11 cellular contexts compared by ENCODE assay signal in the genomic region with DNA sequence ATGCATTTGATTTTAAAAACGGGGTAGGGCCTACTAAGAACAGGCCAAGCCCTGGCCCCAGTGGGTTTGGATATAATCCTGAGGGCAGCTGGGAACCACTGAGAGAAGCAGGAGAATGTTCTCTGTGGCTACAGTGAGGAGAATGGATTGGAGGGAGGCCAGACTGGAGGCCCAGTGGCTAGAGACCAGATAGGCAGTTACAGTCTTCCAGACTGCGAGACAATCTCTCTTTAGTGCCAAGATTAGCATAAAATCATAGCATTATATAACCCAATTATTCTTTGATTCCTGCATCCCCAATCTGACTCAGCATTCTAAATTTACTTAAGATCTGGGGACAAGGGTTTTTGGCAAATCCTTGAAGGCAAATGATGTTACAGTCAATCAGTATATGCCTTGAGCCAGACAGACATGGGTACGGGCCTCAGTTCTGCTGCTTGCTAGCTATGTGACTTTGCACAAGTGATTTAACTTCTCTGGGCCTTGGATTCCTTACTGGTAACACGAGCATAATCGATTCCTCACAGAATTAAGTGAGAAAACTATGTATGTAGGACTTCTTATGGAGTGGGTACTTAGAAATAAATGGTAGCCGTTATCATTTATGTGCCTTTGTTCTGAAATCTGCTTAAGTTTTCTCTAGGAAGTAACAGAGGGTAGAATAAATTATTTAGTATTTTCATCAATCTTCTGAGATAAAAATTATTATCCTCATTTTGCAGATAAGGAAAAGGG. TPM values are rescaled to one million over a fixed set of nuclear protein-coding genes. Genes with fewer than 3 reads are reported as not detected.
DNase-seq lines count a peak whose midpoint lies in the region; ATAC-seq, FAIRE-seq and TF ChIP-seq lines count a peak whose summit lies in the region.
"Had no signal": no experiment of that assay in that cellular context is flagged by ENCODE, and none has a peak within 500 bp of the region (broad histone marks: within the 10 kb centered on the region; RNA-seq: fewer than 3 reads in every experiment).

No MANE protein-coding gene starts in this region.

- WGBS in K562 (ENCODE audit: insufficient coverage, low coverage, missing lambda C conversion rate), result 32% methylated on average over 6 of the region's 6 CpGs
- 69% methylated on average over 6 of the region's 6 CpGs for WGBS in HepG2 (ENCODE audit: low lambda C conversion rate)

- H3K4me1 ChIP-seq in K562 (replicated peaks in 1 of 2; ENCODE audit: control insufficient read depth in 2 of 2, insufficient read depth in 2 of 2, low read length in 2 of 2) (peaks cover 36 to 45% of the 10 kb centered on the region in 2 experiments), HepG2 (ENCODE audit: insufficient read depth, low read length) (peaks cover 59% of the 10 kb centered on the region)
- H3K4me1 ChIP-seq: SJCRH30 had no signal

- H3K9me3 ChIP-seq in K562 (replicated peaks; ENCODE audit: control insufficient read depth, insufficient read depth, low read depth, low read length), result no peaks in the 10 kb centered on the region
- H3K9me3 ChIP-seq in HepG2 (ENCODE audit: low read length), result no peaks in the 10 kb centered on the region
- H3K9me3 ChIP-seq: SJCRH30 had no signal

- H3K36me3 ChIP-seq in K562 (ENCODE audit: control insufficient read depth, insufficient read depth, low read length), result no peaks in the 10 kb centered on the region; the same call in 2 of the 3 replicates
- no peaks in the 10 kb centered on the region for H3K36me3 ChIP-seq in HepG2 (replicated peaks in 1 of 2; ENCODE audit: control insufficient read depth in 1 of 2, insufficient read depth in 2 of 2, low read length in 2 of 2)
- H3K36me3 ChIP-seq: SJCRH30 had no signal

- H2AFZ ChIP-seq in K562 (ENCODE audit: low read depth, low read length) (peak overlapping the region; percentile 88), HepG2 (ENCODE audit: low read length) (no peak overlapping the region)

- FAIRE-seq in K562 (lab: Jason Lieb, UNC), result peak; percentile 56
- FAIRE-seq in HepG2 (lab: Jason Lieb, UNC), result no peak

- H3K79me2 ChIP-seq in K562 (ENCODE audit: control insufficient read depth, insufficient read depth, low read length), result peaks cover 16% of the 10 kb centered on the region
- H3K79me2 ChIP-seq in HepG2 (ENCODE audit: insufficient read depth, low read length), result no peaks in the 10 kb centered on the region

- DNase-seq in HL-60 (ENCODE audit: low read depth in 1 of 2, low spot score in 1 of 2) (no peak), K562 (ENCODE audit: extremely low read depth in 1 of 4, low spot score in 3 of 4) (peak in 1 of 4 experiments; percentile 8), HepG2 (ENCODE audit: low spot score) (no peak), stromal cell of bone marrow (ENCODE audit: low read depth) (peak; percentile 63), epidermal melanocyte (ENCODE audit: insufficient read length, low spot score) (no peak), mucosa of gallbladder (ENCODE audit: low spot score) (no peak)
- DNase-seq: activated CD8-positive, alpha-beta memory T cell treated with anti-CD3 and anti-CD28 coated beads, Interleukin-2, amount 50 U/mL, for 48 hours; NCI-H146 had no signal

- H3K9me1 ChIP-seq in K562 (ENCODE audit: control insufficient read depth, insufficient read depth, low read length), result no peaks in the 10 kb centered on the region

- H3K27me3 ChIP-seq in HL-60 (ENCODE audit: insufficient read depth, poor library complexity, severe bottlenecking), result no peaks in the 10 kb centered on the region
- H3K27me3 ChIP-seq in K562 (ENCODE audit: control insufficient read depth in 2 of 2, insufficient read depth in 2 of 2, low read length in 2 of 2), result no peaks in the 10 kb centered on the region
- no peaks in the 10 kb centered on the region for H3K27me3 ChIP-seq in HepG2 (ENCODE audit: control insufficient read depth in 1 of 2, insufficient read depth in 2 of 2, low read length in 2 of 2)
- H3K27me3 ChIP-seq: SJCRH30 had no signal

- BruUV-seq in K562 (replicated peaks; lab: Mats Ljungman, UMichigan) (no TSS peak), HepG2 (replicated peaks; lab: Mats Ljungman, UMichigan) (no TSS peak)

- TF ChIP-seq CTCF in HL-60 (IDR thresholded peaks at IDR 0.05; ENCODE audit: insufficient read depth, low read length) (no peak), K562 (IDR thresholded peaks at IDR 0.05 in 2 of 3, conservative IDR thresholded peaks at IDR 0.05 in 1 of 3; ENCODE audit: insufficient read depth in 2 of 3, low read depth in 1 of 3, low read length in 3 of 3) (no peak), HepG2 (CRISPR knock-in tag; IDR thresholded peaks at IDR 0.05) (no peak)

- TF ChIP-seq EP300 in K562 (IDR thresholded peaks at IDR 0.05; ENCODE audit: low read length), result no peak
- no peak for TF ChIP-seq EP300 in HepG2 (IDR thresholded peaks at IDR 0.05; ENCODE audit: low read depth in 2 of 2, low read length in 2 of 2)
- no peak for TF ChIP-seq EP300 in HepG2 (CRISPR knock-in tag; IDR thresholded peaks at IDR 0.05; ENCODE audit: borderline replicate concordance)

- in situ Hi-C loops in K562 (cut with MboI) (no loop called here), HepG2 (cut with HindIII; ENCODE audit: extremely low pct_ligation_motif_present, low pct_unique_long_range_greater_than_20kb) (no loop called here)

- no peaks in the 10 kb centered on the region for H4K20me1 ChIP-seq in K562 (replicated peaks; ENCODE audit: control insufficient read depth, insufficient read depth, low read length)
- H4K20me1 ChIP-seq in HepG2 (ENCODE audit: insufficient read depth, low read length), result no peaks in the 10 kb centered on the region

- H3K9ac ChIP-seq in K562 (ENCODE audit: insufficient read depth in 1 of 2, low read depth in 2 of 2, low read length in 2 of 2) (peak overlapping the region in 1 of 2 experiments; percentile 39; a peak in 3 of 4 replicates), HepG2 (ENCODE audit: insufficient read depth, low read depth, low read length) (no peak overlapping the region)

- TF ChIP-seq POLR2A in K562 (conservative IDR thresholded peaks at IDR 0.05), result no peak
- TF ChIP-seq POLR2A in HepG2 (IDR thresholded peaks at IDR 0.05; ENCODE audit: insufficient read depth in 1 of 2, low read depth in 2 of 2, low read length in 2 of 2), result no peak

- H3K27ac ChIP-seq in HL-60 (replicated peaks) (peak overlapping the region; percentile 99; the same call in 1 of the 2 replicates), K562 (ENCODE audit: extremely low read depth, low read depth, low read length) (peak overlapping the region; percentile 68), HepG2 (ENCODE audit: extremely low read length, insufficient read depth, low read length) (peak overlapping the region; percentile 80)
- H3K27ac ChIP-seq: SJCRH30 had no signal

- peak overlapping the region; percentile 67 for H3K4me2 ChIP-seq in K562 (ENCODE audit: insufficient read depth, low read length)
- peak overlapping the region; percentile 96 for H3K4me2 ChIP-seq in HepG2 (ENCODE audit: low read depth, low read length)

- no peak overlapping the region for H3K4me3 ChIP-seq in HL-60 (replicated peaks; ENCODE audit: insufficient read depth, low read length)
- no peak overlapping the region for H3K4me3 ChIP-seq in K562
- H3K4me3 ChIP-seq in HepG2 (replicated peaks in 1 of 3; ENCODE audit: insufficient read depth in 1 of 3, low read depth in 2 of 3, low read length in 3 of 3), result peak overlapping the region in 2 of 3 experiments; percentile 46 to 68; a peak in 2 of 6 replicates
- H3K4me3 ChIP-seq: SJCRH30 had no signal

- CTCF ChIA-PET in K562 (lab: Yijun Ruan, JAX; ENCODE audit: low intra/inter-chr PET ratio), result no interaction called here
- CTCF ChIA-PET in HepG2 (lab: Yijun Ruan, JAX; ENCODE audit: low intra/inter-chr PET ratio, low total read pairs), result no interaction called here

- TF ChIP-seq RAD21 in K562 (CRISPR knock-in tag; conservative IDR thresholded peaks at IDR 0.05 in 1 of 2, IDR thresholded peaks at IDR 0.05 in 1 of 2) (no peak), HepG2 (CRISPR knock-in tag; IDR thresholded peaks at IDR 0.05) (no peak)

- POLR2A ChIA-PET in K562 (lab: Yijun Ruan, JAX), result interaction anchor here (0.5 to 1.3 kb wide), 3 partner anchors 38 to 110 kb away, joined by 3 to 4 read pairs (median 4); no protein-coding TSS in a partner anchor
- POLR2A ChIA-PET in HepG2 (lab: Yijun Ruan, JAX), result interaction anchor here (1.2 to 1.7 kb wide), 2 partner anchors 12 to 27 kb away, joined by 5 to 8 read pairs; no protein-coding TSS in a partner anchor

- intact Hi-C loops in K562 (cut with micrococcal nuclease) (loop anchor here (5.0 kb wide), 1 partner anchor 68 kb away; no protein-coding TSS in a partner anchor), HepG2 (cut with micrococcal nuclease; ENCODE audit: unreplicated experiment) (loop anchor here (10.0 kb wide), 1 partner anchor 70 kb away; no protein-coding TSS in a partner anchor)

- no peak for ATAC-seq in K562
- ATAC-seq in HepG2, result no peak
- no peak for ATAC-seq in HG02885 (IDR thresholded peaks at IDR 0.05; ENCODE audit: poor library complexity, unreplicated experiment)
- ATAC-seq in HG03139 (IDR thresholded peaks at IDR 0.05; ENCODE audit: unreplicated experiment), result no peak

RNA-seq across cellular contexts. Expression of gene NINJ2, which starts 18.3 kb away (rescaled TPM):
- 1.9 and 2.7 TPM in 2 replicates for total RNA-seq in K562 (2011; cell fraction: chromatin; rRNA removed; ENCODE audit: low replicate concordance)
- 2.0 and 2.1 TPM in 2 replicates for total RNA-seq in K562 (2011; cell fraction: nucleolus; rRNA removed)
- 1.5 TPM in 2 replicates for total RNA-seq in K562 (2011; cell fraction: nucleoplasm; rRNA removed)
- total RNA-seq in K562 (2014; rRNA removed) (3.6 and 4.5 TPM in 2 replicates), K562 (2014; rRNA removed; fragmentation: Illumina TruSeq; extraction: Trizol) (1.7 and 3.3 TPM in 2 replicates), K562 (2015; rRNA removed; fragmentation: Illumina TruSeq; extraction: Trizol) (4.0 and 4.9 TPM in 2 replicates), K562 (2021) (2.3 and 2.6 TPM in 2 replicates), HepG2 (2016; rRNA removed; fragmentation: Illumina TruSeq; extraction: Trizol) (0.62 and 0.94 TPM in 2 replicates), mucosa of gallbladder (1.7 TPM)
- polyA plus RNA-seq in K562 (2011; rRNA removed) (3.6 and 5.3 TPM in 2 replicates), K562 (2014; fragmentation: Illumina TruSeq; extraction: Trizol) (6.5 and 7.3 TPM in 2 replicates), K562 (2014; fragmentation: Nextera tagmentation; extraction: Ambion mirVana) (10 to 100 TPM; 10.6 to 16.0 TPM), K562 (2014; rRNA removed) (4.3 and 4.8 TPM in 2 replicates), HepG2 (2011; rRNA removed) (3.8 and 5.4 TPM in 2 replicates)
- polyA plus RNA-seq in K562 (2011; cell fraction: cytosol; rRNA removed), result 13.1 and 19.4 TPM in 2 replicates
- 4.1 and 4.4 TPM in 2 replicates for polyA plus RNA-seq in K562 (2011; cell fraction: nucleus; rRNA removed)
- polyA plus RNA-seq in K562 (2012), result 5.8 and 7.2 TPM in 2 replicates
- 5.5 and 8.4 TPM in 2 replicates for polyA minus RNA-seq in K562 (2011; rRNA and poly(A)+ RNA removed)
- 2.9 and 3.7 TPM in 2 replicates for polyA minus RNA-seq in K562 (2011; cell fraction: cytosol; rRNA and poly(A)+ RNA removed)
- polyA minus RNA-seq in K562 (2011; cell fraction: nucleus; rRNA and poly(A)+ RNA removed), result 0.81 and 2.6 TPM in 2 replicates
- 0.51 TPM in 1 of 2 replicates, not detected in the other for total RNA-seq in HepG2 (2016; cell fraction: cytosol; rRNA removed; fragmentation: Illumina TruSeq; extraction: Trizol; ENCODE audit: low read depth)
- total RNA-seq in HepG2 (2016; cell fraction: insoluble cytoplasmic fraction; rRNA removed; fragmentation: Illumina TruSeq; extraction: Trizol), result 0.34 and 0.56 TPM in 2 replicates
- 0.31 and 0.34 TPM in 2 replicates for total RNA-seq in HepG2 (2016; cell fraction: membrane; rRNA removed; fragmentation: Illumina TruSeq; extraction: Trizol)
- total RNA-seq in HepG2 (2016; cell fraction: nucleus; rRNA removed; fragmentation: Illumina TruSeq; extraction: Trizol), result 1.0 TPM in 1 of 2 replicates, not detected in the other
- polyA plus RNA-seq in HepG2 (2011; cell fraction: cytosol; rRNA removed), result 5.5 and 5.9 TPM in 2 replicates
- 3.4 and 3.9 TPM in 2 replicates for polyA plus RNA-seq in HepG2 (2011; cell fraction: nucleus; rRNA removed)
- 4.9 and 6.3 TPM in 2 replicates for polyA plus RNA-seq in HepG2 (2012)
- 0.87 and 0.95 TPM in 2 replicates for polyA plus RNA-seq in HepG2 (2016; cell fraction: cytosol; fragmentation: Illumina TruSeq; extraction: Trizol; ENCODE audit: low read depth)
- 0.94 and 1.3 TPM in 2 replicates for polyA plus RNA-seq in HepG2 (2016; cell fraction: insoluble cytoplasmic fraction; fragmentation: Illumina TruSeq; extraction: Trizol; ENCODE audit: low read depth)
- polyA plus RNA-seq in HepG2 (2016; cell fraction: membrane; fragmentation: Illumina TruSeq; extraction: Trizol; ENCODE audit: low read depth), result 0.98 and 1.2 TPM in 2 replicates
- polyA plus RNA-seq in HepG2 (2016; cell fraction: nucleus; fragmentation: Illumina TruSeq; extraction: Trizol; ENCODE audit: insufficient read depth, low read depth), result 0.83 TPM in 2 replicates
- 7.4 and 19.5 TPM in 2 replicates for polyA minus RNA-seq in HepG2 (2011; rRNA and poly(A)+ RNA removed; ENCODE audit: low replicate concordance)
- 1.1 and 2.0 TPM in 2 replicates for polyA minus RNA-seq in HepG2 (2011; cell fraction: cytosol; rRNA and poly(A)+ RNA removed)
- 0.64 and 1.6 TPM in 2 replicates for polyA minus RNA-seq in HepG2 (2011; cell fraction: nucleus; rRNA and poly(A)+ RNA removed)

Comparison
In these comparisons a context has a peak if more than half of its experiments do, and no peak if none do; other contexts are left out.
1. H3K4me3 ChIP-seq: peak in HepG2 (2 of 3); none in HL-60 (single experiment) and K562 (single experiment).
2. Peak in every context shown above with its lines, with median percentiles within 50 percentile points of each other: H3K27ac ChIP-seq.